Comparison of ENCODE assay signal across 1 cellular context in the genomic region with DNA sequence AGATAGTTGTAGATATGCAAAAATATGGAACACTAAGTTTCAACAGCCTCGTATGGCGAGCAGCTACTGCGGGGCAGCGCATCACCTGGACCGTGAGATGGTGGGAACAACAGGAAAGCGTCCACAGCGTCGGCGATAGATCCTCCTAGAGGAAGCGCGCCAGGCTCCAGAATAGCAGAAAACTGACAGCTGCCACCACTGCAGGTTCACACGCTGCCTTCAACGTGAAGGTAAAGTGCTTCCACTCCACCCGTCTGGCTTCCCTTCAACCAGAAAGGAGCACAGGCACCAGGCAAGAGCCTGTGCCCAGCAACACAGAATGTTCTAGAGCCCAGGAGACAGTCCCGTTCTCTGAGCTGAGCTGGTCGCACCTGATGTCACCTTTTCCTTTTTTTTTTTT.
TF ChIP-seq lines count a peak whose summit lies in the region.

No MANE protein-coding gene starts in this region.

TF ChIP-seq in A549, 52 proteins besides CTCF, POLR2A, EP300 and RAD21:
- TF ChIP-seq TFCP2L1 (CRISPR knock-in tag; IDR thresholded peaks at IDR 0.05): no peak
- no peak for TF ChIP-seq CHD4 (IDR thresholded peaks at IDR 0.05; ENCODE audit: borderline replicate concordance)
- no peak for TF ChIP-seq CEBPB (IDR thresholded peaks at IDR 0.05)
- TF ChIP-seq NR3C1 (IDR thresholded peaks at IDR 0.05): no peak
- no peak for TF ChIP-seq HEYL (CRISPR knock-in tag; IDR thresholded peaks at IDR 0.05)
- TF ChIP-seq KDM5A (IDR thresholded peaks at IDR 0.05): no peak
- no peak for TF ChIP-seq ZSCAN20 (CRISPR knock-in tag; IDR thresholded peaks at IDR 0.05)
- no peak for TF ChIP-seq JUN (IDR thresholded peaks at IDR 0.05)
- no peak for TF ChIP-seq POLR2AphosphoS2 (conservative IDR thresholded peaks at IDR 0.05; ENCODE audit: low read length)
- TF ChIP-seq CBX2 (IDR thresholded peaks at IDR 0.05; ENCODE audit: borderline replicate concordance, low read depth): no peak
- TF ChIP-seq NPAS2 (CRISPR knock-in tag; IDR thresholded peaks at IDR 0.05; ENCODE audit: borderline replicate concordance): no peak
- no peak for TF ChIP-seq EHF (CRISPR knock-in tag; IDR thresholded peaks at IDR 0.05)
- no peak for TF ChIP-seq KDM1A (IDR thresholded peaks at IDR 0.05; ENCODE audit: low read depth)
- no peak for TF ChIP-seq FOSB (CRISPR knock-in tag; IDR thresholded peaks at IDR 0.05)
- TF ChIP-seq ESRRA (IDR thresholded peaks at IDR 0.05; ENCODE audit: borderline replicate concordance, low read length): no peak
- TF ChIP-seq, protein P1, sequence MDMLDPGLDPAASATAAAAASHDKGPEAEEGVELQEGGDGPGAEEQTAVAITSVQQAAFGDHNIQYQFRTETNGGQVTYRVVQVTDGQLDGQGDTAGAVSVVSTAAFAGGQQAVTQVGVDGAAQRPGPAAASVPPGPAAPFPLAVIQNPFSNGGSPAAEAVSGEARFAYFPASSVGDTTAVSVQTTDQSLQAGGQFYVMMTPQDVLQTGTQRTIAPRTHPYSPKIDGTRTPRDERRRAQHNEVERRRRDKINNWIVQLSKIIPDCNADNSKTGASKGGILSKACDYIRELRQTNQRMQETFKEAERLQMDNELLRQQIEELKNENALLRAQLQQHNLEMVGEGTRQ (IDR thresholded peaks at IDR 0.05): no peak
- TF ChIP-seq HDAC2 (IDR thresholded peaks at IDR 0.05): no peak
- no peak for TF ChIP-seq HOXB13 (CRISPR knock-in tag; IDR thresholded peaks at IDR 0.05; ENCODE audit: low read depth)
TF ChIP-seq in A549: peak in this region for 0.
